ENCODE assay signal across 9 cellular contexts in genomic region chr3:12810963-12811362, GRCh38. TPM values are rescaled to one million over a fixed set of nuclear protein-coding genes. Genes with fewer than 3 reads are reported as not detected.
DNase-seq lines count a peak whose midpoint lies in the region; ATAC-seq and TF ChIP-seq lines count a peak whose summit lies in the region.
"Had no signal": no experiment of that assay in that cellular context is flagged by ENCODE, and none has a peak within 500 bp of the region (broad histone marks: within the 10 kb centered on the region; RNA-seq: fewer than 3 reads in every experiment).

No MANE protein-coding gene starts in this region.

- H3K9me2 ChIP-seq in hepatocyte (replicated peaks; ENCODE audit: insufficient read depth) = no peaks in the 10 kb centered on the region

- no peaks in the 10 kb centered on the region for H3K36me3 Mint-ChIP-seq in activated naive CD4-positive, alpha-beta T cell treated with anti-CD3 and anti-CD28 coated beads, Interleukin-2, amount 10 ng/mL, durations not matched to agents 7 days and 5 days

- peaks cover 5% of the 10 kb centered on the region for H3K4me1 Mint-ChIP-seq in activated naive CD4-positive, alpha-beta T cell treated with anti-CD3 and anti-CD28 coated beads, Interleukin-2, amount 10 ng/mL, durations not matched to agents 7 days and 5 days

- peaks cover 18% of the 10 kb centered on the region for H3K27me3 Mint-ChIP-seq in activated naive CD4-positive, alpha-beta T cell treated with anti-CD3 and anti-CD28 coated beads, Interleukin-2, amount 10 ng/mL, durations not matched to agents 7 days and 5 days

- no peak for DNase-seq in activated naive CD4-positive, alpha-beta T cell treated with anti-CD3 and anti-CD28 coated beads, Interleukin-2, amount 10 ng/mL, durations not matched to agents 7 days and 5 days
- DNase-seq in activated naive CD4-positive, alpha-beta T cell treated with Interleukin-2 at 50 U/mL for 16 hours = no peak
- no peak for DNase-seq in RWPE2 (ENCODE audit: low spot score)
- no peak for DNase-seq in hepatocyte (ENCODE audit: low spot score)
- no peak for DNase-seq in DMS153 treated with DMSO at 0.1 percent for 48 hours (lab: John Stamatoyannopoulos, UW; ENCODE audit: unreplicated experiment)
- DNase-seq in SK-N-DZ (ENCODE audit: low spot score) = no peak
- no peak for DNase-seq in GOT3 (lab: John Stamatoyannopoulos, UW)

- peak overlapping the region in 1 of 2 donors; percentile 60 for H3K9ac ChIP-seq in stomach smooth muscle (ENCODE audit: low read length in 2 of 2)

- no peaks in the 10 kb centered on the region for H3K9me3 Mint-ChIP-seq in activated naive CD4-positive, alpha-beta T cell treated with anti-CD3 and anti-CD28 coated beads, Interleukin-2, amount 10 ng/mL, durations not matched to agents 7 days and 5 days

- H2AFZ ChIP-seq in hepatocyte = peak overlapping the region; percentile 34

- H3K4me1 ChIP-seq in RWPE2 (ENCODE audit: insufficient read depth, poor library complexity, severe bottlenecking) (no peaks in the 10 kb centered on the region), hepatocyte (ENCODE audit: insufficient read depth) (peaks cover 4% of the 10 kb centered on the region), stomach smooth muscle (ENCODE audit: control insufficient read depth, insufficient read depth, low read length) (peaks cover 21% of the 10 kb centered on the region)

- no peak overlapping the region for H3K4me3 ChIP-seq in RWPE2 (ENCODE audit: severe bottlenecking)
- no peak overlapping the region for H3K4me3 ChIP-seq in hepatocyte
- peak overlapping the region in 1 of 2 donors; percentile 74 for H3K4me3 ChIP-seq in stomach smooth muscle (ENCODE audit: low read length in 2 of 2)

- no peak overlapping the region for H3K4me2 ChIP-seq in hepatocyte

- H3K27me3 ChIP-seq in RWPE2 (ENCODE audit: insufficient read depth, poor library complexity, severe bottlenecking) (no peaks in the 10 kb centered on the region), hepatocyte (no peaks in the 10 kb centered on the region), stomach smooth muscle (ENCODE audit: control insufficient read depth in 1 of 2, insufficient read depth in 2 of 2, low read length in 2 of 2) (no peaks in the 10 kb centered on the region)

- CTCF ChIA-PET in activated naive CD4-positive, alpha-beta T cell treated with anti-CD3 and anti-CD28 coated beads, Interleukin-2, amount 10 ng/mL, durations not matched to agents 7 days and 5 days (lab: Charles Lee) = interaction anchor here (0.8 to 4.5 kb wide), 6 partner anchors 10 to 55 kb away, joined by 3 to 24 read pairs (median 4); partner anchors contain the start of gene RPL32

- peak overlapping the region; percentile 50 for H3K4me3 Mint-ChIP-seq in activated naive CD4-positive, alpha-beta T cell treated with anti-CD3 and anti-CD28 coated beads, Interleukin-2, amount 10 ng/mL, durations not matched to agents 7 days and 5 days
- H3K4me3 Mint-ChIP-seq: T-helper 17 cell had no signal

- peak overlapping the region; percentile 16 for H3K27ac ChIP-seq in RWPE2 (ENCODE audit: poor library complexity, severe bottlenecking)
- H3K27ac ChIP-seq in hepatocyte = peak overlapping the region; percentile 21
- peak overlapping the region; percentile 60 for H3K27ac ChIP-seq in stomach smooth muscle (ENCODE audit: low read length)

- no peak for ATAC-seq in RWPE2 (ENCODE audit: low read depth)

- H3K9me3 ChIP-seq in RWPE2 (ENCODE audit: severe bottlenecking) (no peaks in the 10 kb centered on the region), hepatocyte (ENCODE audit: low read depth) (no peaks in the 10 kb centered on the region), stomach smooth muscle (ENCODE audit: control insufficient read depth in 2 of 2, low read length in 2 of 2) (no peaks in the 10 kb centered on the region)

- no peaks in the 10 kb centered on the region for H3K79me2 ChIP-seq in hepatocyte

- H4K20me1 ChIP-seq in hepatocyte (ENCODE audit: insufficient read depth, poor library complexity, severe bottlenecking) = no peaks in the 10 kb centered on the region

- TF ChIP-seq CTCF in RWPE2 (IDR thresholded peaks at IDR 0.05; ENCODE audit: poor library complexity, severe bottlenecking) (no peak), hepatocyte (IDR thresholded peaks at IDR 0.05; ENCODE audit: poor library complexity) (no peak)

- no peak overlapping the region for H3K27ac Mint-ChIP-seq in activated naive CD4-positive, alpha-beta T cell treated with anti-CD3 and anti-CD28 coated beads, Interleukin-2, amount 10 ng/mL, durations not matched to agents 7 days and 5 days
- H3K27ac Mint-ChIP-seq: T-helper 17 cell had no signal

- 80% methylated on average over 5 of the region's 5 CpGs for WGBS in hepatocyte (ENCODE audit: low lambda C conversion rate, missing lambda C conversion rate)

- H3K36me3 ChIP-seq in RWPE2 (ENCODE audit: low read depth) (no peaks in the 10 kb centered on the region), hepatocyte (replicated peaks; ENCODE audit: insufficient read depth, low read depth) (no peaks in the 10 kb centered on the region), stomach smooth muscle (ENCODE audit: control insufficient read depth in 2 of 2, insufficient read depth in 2 of 2, low read length in 2 of 2) (peaks cover 28 to 51% of the 10 kb centered on the region in 2 donors)

RNA-seq across cellular contexts. Expression of gene CAND2, which starts 14.5 kb away (rescaled TPM):
- total RNA-seq in hepatocyte = 3.3 and 5.0 TPM in 2 replicates
- 3.1 and 4.3 TPM in 2 replicates for polyA plus RNA-seq in hepatocyte
- polyA plus RNA-seq in SK-N-DZ (2014; cell fraction: cytosol; rRNA removed) = 16.5 and 17.9 TPM in 2 replicates
- 21.2 and 26.5 TPM in 2 replicates for polyA plus RNA-seq in SK-N-DZ (2014; cell fraction: nucleus; rRNA removed)

RNA-seq across cellular contexts. Expression of gene RPL32, which starts 30.4 kb away (rescaled TPM):
- 897 TPM in 2 replicates for total RNA-seq in hepatocyte
- polyA plus RNA-seq in hepatocyte = 666 and 751 TPM in 2 replicates
- polyA plus RNA-seq in SK-N-DZ (2014; cell fraction: cytosol; rRNA removed) = 3,712 and 4,687 TPM in 2 replicates
- polyA plus RNA-seq in SK-N-DZ (2014; cell fraction: nucleus; rRNA removed) = 1,219 and 2,794 TPM in 2 replicates

RNA-seq across cellular contexts. Expression of gene TMEM40, which starts 51.9 kb away (rescaled TPM):
- 0.52 TPM in 1 of 2 replicates, not detected in the other for total RNA-seq in hepatocyte
- polyA plus RNA-seq in hepatocyte = 0.68 and 1.6 TPM in 2 replicates
- polyA plus RNA-seq in SK-N-DZ (2014; cell fraction: cytosol; rRNA removed) = not detected in 2 replicates
- polyA plus RNA-seq in SK-N-DZ (2014; cell fraction: nucleus; rRNA removed) = not detected in 2 replicates
